In the genomic region with DNA sequence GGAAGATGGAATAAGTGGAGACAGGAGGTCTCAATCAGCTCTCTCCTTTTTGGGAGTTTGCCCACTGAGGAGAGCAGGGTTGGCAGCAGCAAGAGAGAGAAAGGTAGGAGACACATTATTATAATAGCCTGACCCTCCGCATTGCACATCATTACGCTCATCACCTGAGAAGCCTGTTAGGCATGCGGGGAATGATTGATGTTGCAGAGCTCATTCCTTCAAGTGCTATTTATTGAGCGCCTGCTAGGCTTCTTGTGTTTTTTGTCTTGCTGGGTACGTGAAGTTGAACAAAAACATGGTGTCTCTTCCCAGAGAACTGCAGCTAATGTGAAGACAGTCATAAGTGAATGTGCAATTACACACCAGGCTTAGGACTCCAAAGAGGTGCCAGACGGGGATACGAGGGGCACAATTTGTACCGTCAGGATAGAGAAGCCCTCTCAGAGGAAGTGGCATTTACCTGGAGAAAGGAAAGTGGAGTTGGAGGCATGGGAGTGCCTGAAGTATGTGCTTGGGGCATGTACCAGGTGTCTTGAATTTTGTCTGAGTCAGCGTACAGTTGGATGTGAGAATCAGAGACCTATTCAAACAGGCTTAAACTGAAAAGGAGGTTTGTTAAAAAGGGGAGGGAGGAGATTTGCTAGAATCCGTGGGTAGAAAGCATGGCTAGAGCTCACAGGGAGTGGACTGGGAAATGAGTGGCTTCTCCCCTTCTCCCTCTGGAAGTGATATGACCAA, we compare ENCODE assay signal across 27 cellular contexts.
"Had no signal": no experiment of that assay in that cellular context is flagged by ENCODE, and none has a peak within 500 bp of the region (broad histone marks: within the 10 kb centered on the region; RNA-seq: fewer than 3 reads in every experiment).

No MANE protein-coding gene starts in this region.

- H3K27me3 ChIP-seq: ascending aorta, SJCRH30 had no signal

- H3K36me3 ChIP-seq: ascending aorta, SJCRH30 had no signal

- H3K27me3 Mint-ChIP-seq: activated CD4-positive, alpha-beta T cell treated with anti-CD3 and anti-CD28 coated beads, Interleukin-2, amount 10 ng/mL, durations not matched to agents 24 days and 14 days; activated T-cell treated with anti-CD3 and anti-CD28 coated beads, Interleukin-2, amount 50 U/mL, for 24 hours had no signal

- DNase-seq: activated CD4-positive, alpha-beta T cell treated with anti-CD3 and anti-CD28 coated beads, Interleukin-2, amount 10 ng/mL, durations not matched to agents 24 days and 14 days; activated CD4-positive, alpha-beta T cell treated with anti-CD3 and anti-CD28 coated beads, Interleukin-2, amount 50 U/mL, for 48 hours; activated CD8-positive, alpha-beta T cell treated with anti-CD3 and anti-CD28 coated beads, Interleukin-2, amount 10 ng/mL, durations not matched to agents 7 days and 5 days; activated gamma-delta T cell; activated naive CD4-positive, alpha-beta T cell treated with Interleukin-2 at 50 U/mL for 16 hours; activated naive CD8-positive, alpha-beta T cell treated with anti-CD3 and anti-CD28 coated beads, Interleukin-2, amount 10 ng/mL, durations not matched to agents 7 days and 5 days; activated T-cell treated with anti-CD3 and anti-CD28 coated beads, Interleukin-2, amount 50 U/mL, for 24 hours; amygdala; NCI-H1092 treated with DMSO at 0.1 percent for 48 hours; NCI-H1417; NCI-H146; NCI-H187; NCI-H2029 treated with DMSO at 0.1 percent for 48 hours; NCI-H2107; NCI-H446; NCI-H510A treated with DMSO at 0.1 percent for 48 hours; NCI-H526 treated with DMSO at 0.1 percent for 48 hours; NCI-H774; SHP77; SJCRH30; T1000 had no signal

- ATAC-seq: activated CD8-positive, alpha-beta T cell treated with anti-CD3 and anti-CD28 coated beads, Interleukin-2, amount 10 ng/mL, durations not matched to agents 7 days and 5 days; Panc1 had no signal

- H3K4me3 Mint-ChIP-seq: activated CD4-positive, alpha-beta T cell treated with anti-CD3 and anti-CD28 coated beads, Interleukin-2, amount 10 ng/mL, durations not matched to agents 24 days and 14 days; activated CD8-positive, alpha-beta T cell treated with anti-CD3 and anti-CD28 coated beads, Interleukin-2, amount 10 ng/mL, durations not matched to agents 7 days and 5 days; activated naive CD4-positive, alpha-beta T cell treated with anti-CD3 and anti-CD28 coated beads, Interleukin-2, amount 50 U/mL, for 24 hours; activated naive CD8-positive, alpha-beta T cell treated with anti-CD3 and anti-CD28 coated beads, Interleukin-2, amount 10 ng/mL, durations not matched to agents 7 days and 5 days; activated T-cell treated with anti-CD3 and anti-CD28 coated beads, Interleukin-2, amount 50 U/mL, for 24 hours had no signal

- H3K27ac Mint-ChIP-seq: activated CD4-positive, alpha-beta T cell treated with anti-CD3 and anti-CD28 coated beads, Interleukin-2, amount 10 ng/mL, durations not matched to agents 24 days and 14 days; activated CD8-positive, alpha-beta T cell treated with anti-CD3 and anti-CD28 coated beads, Interleukin-2, amount 10 ng/mL, durations not matched to agents 7 days and 5 days; activated naive CD4-positive, alpha-beta T cell treated with anti-CD3 and anti-CD28 coated beads, Interleukin-2, amount 50 U/mL, for 24 hours; activated naive CD8-positive, alpha-beta T cell treated with anti-CD3 and anti-CD28 coated beads, Interleukin-2, amount 10 ng/mL, durations not matched to agents 7 days and 5 days; activated T-cell treated with anti-CD3 and anti-CD28 coated beads, Interleukin-2, amount 50 U/mL, for 24 hours; activated T-helper 2 cell treated with anti-CD3 and anti-CD28 coated beads, Interferon-gamma antibody, Interleukin-2, Interleukin-4, amounts not matched to agents 10 μg/mL and 5 μg/mL and 100 μg/mL, durations not matched to agents 14 hours and 24 hours and 36 hours had no signal

- H3K36me3 Mint-ChIP-seq: activated naive CD4-positive, alpha-beta T cell treated with anti-CD3 and anti-CD28 coated beads, Interleukin-2, amount 50 U/mL, for 24 hours; activated naive CD8-positive, alpha-beta T cell treated with anti-CD3 and anti-CD28 coated beads, Interleukin-2, amount 10 ng/mL, durations not matched to agents 7 days and 5 days had no signal

- H3K9ac ChIP-seq: KMS-11 had no signal

- H3K4me3 ChIP-seq: ascending aorta, SJCRH30, SK-N-MC had no signal

- H3K27ac ChIP-seq: ascending aorta, KMS-11, SJCRH30, SK-N-MC had no signal

- H3K9me3 Mint-ChIP-seq: activated CD4-positive, alpha-beta T cell treated with anti-CD3 and anti-CD28 coated beads, Interleukin-2, amount 10 ng/mL, durations not matched to agents 24 days and 14 days; activated T-helper 2 cell treated with anti-CD3 and anti-CD28 coated beads, Interferon-gamma antibody, Interleukin-2, Interleukin-4, amounts not matched to agents 10 μg/mL and 5 μg/mL and 100 μg/mL, durations not matched to agents 14 hours and 24 hours and 36 hours had no signal

- H3K4me1 Mint-ChIP-seq: activated CD4-positive, alpha-beta T cell treated with anti-CD3 and anti-CD28 coated beads, Interleukin-2, amount 10 ng/mL, durations not matched to agents 24 days and 14 days; activated naive CD4-positive, alpha-beta T cell treated with anti-CD3 and anti-CD28 coated beads, Interleukin-2, amount 50 U/mL, for 24 hours; activated naive CD8-positive, alpha-beta T cell treated with anti-CD3 and anti-CD28 coated beads, Interleukin-2, amount 10 ng/mL, durations not matched to agents 7 days and 5 days had no signal

- H3K4me1 ChIP-seq: ascending aorta, SJCRH30 had no signal

- H3K4me2 ChIP-seq: KMS-11 had no signal
